ENCODE assay signal across 11 cellular contexts in the genomic region with DNA sequence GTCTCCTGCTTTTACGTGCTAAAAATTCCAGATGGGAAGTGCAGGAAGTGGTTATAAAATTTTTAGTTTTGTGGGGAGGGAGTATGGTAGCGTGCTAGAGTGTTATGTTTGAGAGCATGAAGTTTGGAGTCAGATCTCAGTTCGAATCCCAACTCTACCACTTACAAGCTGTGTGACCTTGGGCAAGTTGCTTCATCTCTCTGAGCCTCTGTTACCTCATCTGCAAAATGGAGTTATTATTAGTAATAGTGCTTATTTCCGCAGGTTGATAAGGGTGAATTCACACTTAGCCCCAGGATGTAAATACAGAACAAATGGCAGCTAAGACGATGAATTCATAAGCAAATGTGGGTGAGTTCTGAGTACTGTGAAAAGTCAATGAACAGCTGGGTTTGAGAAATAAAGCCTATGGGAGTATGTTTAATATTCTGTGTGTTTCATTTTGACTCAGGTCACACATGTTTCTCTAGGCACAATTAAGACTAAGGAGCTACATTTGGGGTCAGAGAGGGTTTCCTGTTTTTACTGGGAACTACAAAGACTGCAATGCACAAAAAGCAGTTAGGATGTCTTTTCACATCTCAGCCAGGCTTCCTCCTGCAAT.
A peak's percentile ranks its signal among the peaks of the same experiment; 100 is the strongest.
DNase-seq lines count a peak whose midpoint lies in the region; ATAC-seq and TF ChIP-seq lines count a peak whose summit lies in the region.
"Had no signal": no experiment of that assay in that cellular context is flagged by ENCODE, and none has a peak within 500 bp of the region (broad histone marks: within the 10 kb centered on the region; RNA-seq: fewer than 3 reads in every experiment).

No MANE protein-coding gene starts in this region.

- no peaks in the 10 kb centered on the region for H3F3A ChIP-seq in MM.1S (ENCODE audit: insufficient read depth, low read length)

- peak overlapping the region in 8 of 9 donors; percentile 3 to 84 (median 54) for H3K27ac Mint-ChIP-seq in naive thymus-derived CD4-positive, alpha-beta T cell
- H3K27ac Mint-ChIP-seq in endodermal cell: no peak overlapping the region
- H3K27ac Mint-ChIP-seq: nephron had no signal

- H3K4me2 ChIP-seq in MM.1S (ENCODE audit: low read depth, low read length): no peak overlapping the region

- H3K4me1 Mint-ChIP-seq in activated T-cell treated with anti-CD3 and anti-CD28 coated beads, Interleukin-2, amount 50 U/mL, for 4 hours (ENCODE audit: low read depth): peaks cover 20% of the 10 kb centered on the region
- H3K4me1 Mint-ChIP-seq in naive thymus-derived CD4-positive, alpha-beta T cell: peaks cover 0 to 44% (median 24%) of the 10 kb centered on the region in 7 donors
- H3K4me1 Mint-ChIP-seq in endodermal cell: peaks cover 11% of the 10 kb centered on the region
- H3K4me1 Mint-ChIP-seq: nephron had no signal

- intact Hi-C loops in naive thymus-derived CD4-positive, alpha-beta T cell (cut with micrococcal nuclease): no loop called here

- CTCF ChIA-PET in naive thymus-derived CD4-positive, alpha-beta T cell (lab: Charles Lee): no interaction called here

- no peaks in the 10 kb centered on the region for H3K36me3 ChIP-seq in naive thymus-derived CD4-positive, alpha-beta T cell (ENCODE audit: control insufficient read depth in 2 of 3, insufficient read depth in 3 of 3, low read length in 3 of 3)
- no peaks in the 10 kb centered on the region for H3K36me3 ChIP-seq in MM.1S (replicated peaks; ENCODE audit: insufficient read depth, low read length)
- peaks cover 4% of the 10 kb centered on the region for H3K36me3 ChIP-seq in endodermal cell (ENCODE audit: control insufficient read depth, insufficient read depth, low read length)

- H3K9me3 ChIP-seq in naive thymus-derived CD4-positive, alpha-beta T cell (ENCODE audit: control insufficient read depth in 2 of 3, low read length in 3 of 3): no peaks in the 10 kb centered on the region
- no peaks in the 10 kb centered on the region for H3K9me3 ChIP-seq in MM.1S (replicated peaks; ENCODE audit: insufficient read depth, low read length)
- no peaks in the 10 kb centered on the region for H3K9me3 ChIP-seq in endodermal cell (ENCODE audit: control insufficient read depth, low read length)

- no peak for DNase-seq in activated T-cell treated with anti-CD3 and anti-CD28 coated beads, Interleukin-2, amount 50 U/mL, for 4 hours
- DNase-seq in activated T-cell treated with anti-CD3 and anti-CD28 coated beads, Interleukin-2, amount 50 U/mL, for 1 hour: no peak
- no peak for DNase-seq in naive thymus-derived CD4-positive, alpha-beta T cell
- DNase-seq in MM.1S: no peak
- no peak for DNase-seq in endodermal cell
- DNase-seq: foreskin keratinocyte, trophoblast cell had no signal

- H3K27me3 ChIP-seq in naive thymus-derived CD4-positive, alpha-beta T cell (ENCODE audit: control insufficient read depth in 2 of 2, insufficient read depth in 2 of 2, low read length in 2 of 2): no peaks in the 10 kb centered on the region
- H3K27me3 ChIP-seq in MM.1S (replicated peaks; ENCODE audit: insufficient read depth, low read length): no peaks in the 10 kb centered on the region
- no peaks in the 10 kb centered on the region for H3K27me3 ChIP-seq in endodermal cell (ENCODE audit: control insufficient read depth, insufficient read depth, low read length, poor library complexity, severe bottlenecking)

- no peak overlapping the region for H3K4me3 ChIP-seq in naive thymus-derived CD4-positive, alpha-beta T cell (ENCODE audit: low read length)
- H3K4me3 ChIP-seq in MM.1S (ENCODE audit: low read length) (no peak overlapping the region), endodermal cell (ENCODE audit: low read length) (no peak overlapping the region)

- no peaks in the 10 kb centered on the region for H4K20me1 ChIP-seq in MM.1S (ENCODE audit: insufficient read depth, low read length)

- no peak overlapping the region for H3K9ac ChIP-seq in MM.1S (ENCODE audit: low read length)
- no peak overlapping the region for H3K9ac ChIP-seq in endodermal cell (ENCODE audit: extremely low read depth, low read length, poor library complexity, severe bottlenecking)

- no peak overlapping the region for H3K27ac ChIP-seq in naive thymus-derived CD4-positive, alpha-beta T cell (ENCODE audit: low read depth, low read length)
- H3K27ac ChIP-seq in MM.1S (ENCODE audit: low read length) (no peak overlapping the region), endodermal cell (ENCODE audit: low read depth, low read length) (no peak overlapping the region)
- H3K27ac ChIP-seq: foreskin keratinocyte had no signal

- no peaks in the 10 kb centered on the region for H3K9me2 ChIP-seq in MM.1S (replicated peaks; ENCODE audit: insufficient read depth, low read length)

- H3K27me3 Mint-ChIP-seq in activated T-cell treated with anti-CD3 and anti-CD28 coated beads, Interleukin-2, amount 50 U/mL, for 4 hours (ENCODE audit: low read depth): no peaks in the 10 kb centered on the region
- peaks cover 0 to 10% (median 0%) of the 10 kb centered on the region in 5 donors for H3K27me3 Mint-ChIP-seq in naive thymus-derived CD4-positive, alpha-beta T cell
- H3K27me3 Mint-ChIP-seq in endodermal cell (ENCODE audit: insufficient read depth): peaks cover 2% of the 10 kb centered on the region

- no peaks in the 10 kb centered on the region for H3K79me2 ChIP-seq in MM.1S (ENCODE audit: low read length)

- POLR2A ChIA-PET in naive thymus-derived CD4-positive, alpha-beta T cell (lab: Charles Lee): no interaction called here

- TF ChIP-seq CTCF in MM.1S (IDR thresholded peaks at IDR 0.05; ENCODE audit: low read length) (no peak), endodermal cell (conservative IDR thresholded peaks at IDR 0.05) (no peak)

- ATAC-seq in activated T-cell treated with anti-CD3 and anti-CD28 coated beads, Interleukin-2, amount 50 U/mL, for 4 hours: no peak
- ATAC-seq in GM21576 (IDR thresholded peaks at IDR 0.05; ENCODE audit: unreplicated experiment) (peak; percentile 82), HG03469 (IDR thresholded peaks at IDR 0.05; ENCODE audit: unreplicated experiment) (peak; percentile 87), HG03045 (IDR thresholded peaks at IDR 0.05; ENCODE audit: unreplicated experiment) (no peak)
- ATAC-seq in naive thymus-derived CD4-positive, alpha-beta T cell: no peak
- ATAC-seq: foreskin keratinocyte had no signal

- H3K36me3 Mint-ChIP-seq in activated T-cell treated with anti-CD3 and anti-CD28 coated beads, Interleukin-2, amount 50 U/mL, for 4 hours (ENCODE audit: insufficient read depth): no peaks in the 10 kb centered on the region
- H3K36me3 Mint-ChIP-seq in naive thymus-derived CD4-positive, alpha-beta T cell: peaks cover 0 to 5% (median 0%) of the 10 kb centered on the region in 5 donors
- H3K36me3 Mint-ChIP-seq in endodermal cell (ENCODE audit: low read depth): peaks cover 10% of the 10 kb centered on the region

- H3K4me1 ChIP-seq in naive thymus-derived CD4-positive, alpha-beta T cell (ENCODE audit: control insufficient read depth in 2 of 2, insufficient read depth in 2 of 2, low read length in 2 of 2): peaks cover 14 to 20% of the 10 kb centered on the region in 2 donors
- H3K4me1 ChIP-seq in MM.1S (ENCODE audit: low read length) (no peaks in the 10 kb centered on the region), endodermal cell (ENCODE audit: control insufficient read depth, insufficient read depth, low read length) (no peaks in the 10 kb centered on the region)

- H3K9me3 Mint-ChIP-seq in activated T-cell treated with anti-CD3 and anti-CD28 coated beads, Interleukin-2, amount 50 U/mL, for 4 hours: peaks cover 9% of the 10 kb centered on the region
- H3K9me3 Mint-ChIP-seq in naive thymus-derived CD4-positive, alpha-beta T cell: peaks cover 0 to 9% (median 0%) of the 10 kb centered on the region in 11 donors
- no peaks in the 10 kb centered on the region for H3K9me3 Mint-ChIP-seq in endodermal cell
- H3K9me3 Mint-ChIP-seq: nephron had no signal

- peak overlapping the region; percentile 67 for H3K4me3 Mint-ChIP-seq in activated T-cell treated with anti-CD3 and anti-CD28 coated beads, Interleukin-2, amount 50 U/mL, for 4 hours
- H3K4me3 Mint-ChIP-seq in naive thymus-derived CD4-positive, alpha-beta T cell: peak overlapping the region in 7 of 10 donors; percentile 60 to 79 (median 73)
- no peak overlapping the region for H3K4me3 Mint-ChIP-seq in endodermal cell
- H3K4me3 Mint-ChIP-seq: nephron had no signal

- 89 to 92% methylated on average over 5 of the region's 5 CpGs for WGBS in endodermal cell (ENCODE audit: insufficient coverage in 1 of 2, insufficient read length in 1 of 2), 2 experiments

- no peak overlapping the region for H2AFZ ChIP-seq in MM.1S (ENCODE audit: low read length)

Comparison
In these comparisons a context has a peak if more than half of its experiments do, and no peak if none do; other contexts are left out.
1. ATAC-seq: peak in GM21576 (single experiment) and HG03469 (single experiment); none in activated T-cell treated with anti-CD3 and anti-CD28 coated beads, Interleukin-2, amount 50 U/mL, for 4 hours (0 of 2), naive thymus-derived CD4-positive, alpha-beta T cell (single experiment) and HG03045 (single experiment).